ENCODE assay signal across 1 cellular context in the genomic region with DNA sequence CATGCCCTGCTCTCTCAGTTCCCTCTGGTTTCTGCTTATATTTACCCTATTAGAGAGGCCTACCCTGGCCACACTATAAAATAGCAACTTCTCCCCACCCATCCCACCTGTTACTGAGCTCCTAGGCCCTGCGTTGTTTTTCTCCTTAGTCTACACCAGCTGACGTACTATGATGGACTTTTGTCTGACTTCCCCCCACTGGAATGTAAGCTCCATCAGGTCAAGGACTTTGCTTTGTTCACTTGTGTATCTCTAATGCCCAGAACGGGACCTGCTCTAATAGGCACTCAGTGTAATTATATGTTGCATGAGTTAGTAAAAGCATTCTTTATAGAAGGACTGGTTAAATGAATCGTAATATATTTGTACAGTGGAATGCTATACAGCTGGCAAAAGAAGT.
A peak's percentile ranks its signal among the peaks of the same experiment; 100 is the strongest.
TF ChIP-seq lines count a peak whose summit lies in the region.
"Not testable (repeated sequence)": the region's sequence is repeated elsewhere in the genome, so short reads cannot be mapped to it uniquely, and the experiment has no call there.

No MANE protein-coding gene starts in this region.

TF ChIP-seq in HepG2, 621 proteins besides CTCF, POLR2A, EP300 and RAD21 (continued from another document and continues in another):
- TF ChIP-seq, protein P1, sequence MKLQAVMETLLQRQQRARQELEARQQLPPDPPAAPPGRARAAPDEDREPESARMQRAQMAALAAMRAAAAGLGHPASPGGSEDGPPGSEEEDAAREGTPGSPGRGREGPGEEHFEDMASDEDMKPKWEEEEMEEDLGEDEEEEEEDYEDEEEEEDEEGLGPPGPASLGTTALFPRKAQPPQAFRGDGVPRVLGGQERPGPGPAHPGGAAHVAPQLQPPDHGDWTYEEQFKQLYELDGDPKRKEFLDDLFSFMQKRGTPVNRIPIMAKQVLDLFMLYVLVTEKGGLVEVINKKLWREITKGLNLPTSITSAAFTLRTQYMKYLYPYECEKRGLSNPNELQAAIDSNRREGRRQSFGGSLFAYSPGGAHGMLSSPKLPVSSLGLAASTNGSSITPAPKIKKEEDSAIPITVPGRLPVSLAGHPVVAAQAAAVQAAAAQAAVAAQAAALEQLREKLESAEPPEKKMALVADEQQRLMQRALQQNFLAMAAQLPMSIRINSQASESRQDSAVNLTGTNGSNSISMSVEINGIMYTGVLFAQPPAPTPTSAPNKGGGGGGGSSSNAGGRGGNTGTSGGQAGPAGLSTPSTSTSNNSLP (IDR thresholded peaks at IDR 0.05; ENCODE audit: low read depth, low read length), result peak; percentile 84
- TF ChIP-seq, protein P2, sequence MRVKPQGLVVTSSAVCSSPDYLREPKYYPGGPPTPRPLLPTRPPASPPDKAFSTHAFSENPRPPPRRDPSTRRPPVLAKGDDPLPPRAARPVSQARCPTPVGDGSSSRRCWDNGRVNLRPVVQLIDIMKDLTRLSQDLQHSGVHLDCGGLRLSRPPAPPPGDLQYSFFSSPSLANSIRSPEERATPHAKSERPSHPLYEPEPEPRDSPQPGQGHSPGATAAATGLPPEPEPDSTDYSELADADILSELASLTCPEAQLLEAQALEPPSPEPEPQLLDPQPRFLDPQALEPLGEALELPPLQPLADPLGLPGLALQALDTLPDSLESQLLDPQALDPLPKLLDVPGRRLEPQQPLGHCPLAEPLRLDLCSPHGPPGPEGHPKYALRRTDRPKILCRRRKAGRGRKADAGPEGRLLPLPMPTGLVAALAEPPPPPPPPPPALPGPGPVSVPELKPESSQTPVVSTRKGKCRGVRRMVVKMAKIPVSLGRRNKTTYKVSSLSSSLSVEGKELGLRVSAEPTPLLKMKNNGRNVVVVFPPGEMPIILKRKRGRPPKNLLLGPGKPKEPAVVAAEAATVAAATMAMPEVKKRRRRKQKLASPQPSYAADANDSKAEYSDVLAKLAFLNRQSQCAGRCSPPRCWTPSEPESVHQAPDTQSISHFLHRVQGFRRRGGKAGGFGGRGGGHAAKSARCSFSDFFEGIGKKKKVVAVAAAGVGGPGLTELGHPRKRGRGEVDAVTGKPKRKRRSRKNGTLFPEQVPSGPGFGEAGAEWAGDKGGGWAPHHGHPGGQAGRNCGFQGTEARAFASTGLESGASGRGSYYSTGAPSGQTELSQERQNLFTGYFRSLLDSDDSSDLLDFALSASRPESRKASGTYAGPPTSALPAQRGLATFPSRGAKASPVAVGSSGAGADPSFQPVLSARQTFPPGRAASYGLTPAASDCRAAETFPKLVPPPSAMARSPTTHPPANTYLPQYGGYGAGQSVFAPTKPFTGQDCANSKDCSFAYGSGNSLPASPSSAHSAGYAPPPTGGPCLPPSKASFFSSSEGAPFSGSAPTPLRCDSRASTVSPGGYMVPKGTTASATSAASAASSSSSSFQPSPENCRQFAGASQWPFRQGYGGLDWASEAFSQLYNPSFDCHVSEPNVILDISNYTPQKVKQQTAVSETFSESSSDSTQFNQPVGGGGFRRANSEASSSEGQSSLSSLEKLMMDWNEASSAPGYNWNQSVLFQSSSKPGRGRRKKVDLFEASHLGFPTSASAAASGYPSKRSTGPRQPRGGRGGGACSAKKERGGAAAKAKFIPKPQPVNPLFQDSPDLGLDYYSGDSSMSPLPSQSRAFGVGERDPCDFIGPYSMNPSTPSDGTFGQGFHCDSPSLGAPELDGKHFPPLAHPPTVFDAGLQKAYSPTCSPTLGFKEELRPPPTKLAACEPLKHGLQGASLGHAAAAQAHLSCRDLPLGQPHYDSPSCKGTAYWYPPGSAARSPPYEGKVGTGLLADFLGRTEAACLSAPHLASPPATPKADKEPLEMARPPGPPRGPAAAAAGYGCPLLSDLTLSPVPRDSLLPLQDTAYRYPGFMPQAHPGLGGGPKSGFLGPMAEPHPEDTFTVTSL (CRISPR knock-in tag; IDR thresholded peaks at IDR 0.05; ENCODE audit: borderline replicate concordance), result peak; percentile 61; the same call in 1 of the 2 replicates
- peak; percentile 29; the same call in 1 of the 2 replicates for TF ChIP-seq CEBPG (CRISPR knock-in tag; IDR thresholded peaks at IDR 0.05)
- 0 out of 2 replicates have a peak, but pooled peaks have one; percentile 33 for TF ChIP-seq MIER3 (CRISPR knock-in tag; IDR thresholded peaks at IDR 0.05; ENCODE audit: borderline replicate concordance)
- TF ChIP-seq KAT8 (CRISPR knock-in tag; IDR thresholded peaks at IDR 0.05), result peak; percentile 29; the same call in 1 of the 2 replicates
- peak; percentile 57; the same call in 1 of the 2 replicates for TF ChIP-seq ZNF331 (CRISPR knock-in tag; IDR thresholded peaks at IDR 0.05)
- peak; percentile 68; the same call in 1 of the 2 replicates for TF ChIP-seq HNF4G (IDR thresholded peaks at IDR 0.05; ENCODE audit: borderline replicate concordance, low read depth, low read length)
- TF ChIP-seq HNF4G (CRISPR knock-in tag; IDR thresholded peaks at IDR 0.05; ENCODE audit: borderline replicate concordance, low read depth), result peak; percentile 59; the same call in 1 of the 2 replicates
- TF ChIP-seq NFIC (IDR thresholded peaks at IDR 0.05; ENCODE audit: low read length), result 0 out of 2 replicates have a peak, but pooled peaks have one; percentile 24
- TF ChIP-seq FOXK1 (CRISPR knock-in tag; IDR thresholded peaks at IDR 0.05; ENCODE audit: borderline replicate concordance, low read depth), result 0 out of 2 replicates have a peak, but pooled peaks have one; percentile 19
- TF ChIP-seq NONO (IDR thresholded peaks at IDR 0.05); CREM (CRISPR knock-in tag; IDR thresholded peaks at IDR 0.05); FOXA1 (IDR thresholded peaks at IDR 0.05); SOX6 (IDR thresholded peaks at IDR 0.05); FOXP1 (IDR thresholded peaks at IDR 0.05); LCORL (IDR thresholded peaks at IDR 0.05): not testable (repeated sequence)
- TF ChIP-seq NONO (CRISPR knock-in tag; conservative IDR thresholded peaks at IDR 0.05), result peak; percentile 60; the same call in 1 of the 2 replicates
- TF ChIP-seq, protein P3, sequence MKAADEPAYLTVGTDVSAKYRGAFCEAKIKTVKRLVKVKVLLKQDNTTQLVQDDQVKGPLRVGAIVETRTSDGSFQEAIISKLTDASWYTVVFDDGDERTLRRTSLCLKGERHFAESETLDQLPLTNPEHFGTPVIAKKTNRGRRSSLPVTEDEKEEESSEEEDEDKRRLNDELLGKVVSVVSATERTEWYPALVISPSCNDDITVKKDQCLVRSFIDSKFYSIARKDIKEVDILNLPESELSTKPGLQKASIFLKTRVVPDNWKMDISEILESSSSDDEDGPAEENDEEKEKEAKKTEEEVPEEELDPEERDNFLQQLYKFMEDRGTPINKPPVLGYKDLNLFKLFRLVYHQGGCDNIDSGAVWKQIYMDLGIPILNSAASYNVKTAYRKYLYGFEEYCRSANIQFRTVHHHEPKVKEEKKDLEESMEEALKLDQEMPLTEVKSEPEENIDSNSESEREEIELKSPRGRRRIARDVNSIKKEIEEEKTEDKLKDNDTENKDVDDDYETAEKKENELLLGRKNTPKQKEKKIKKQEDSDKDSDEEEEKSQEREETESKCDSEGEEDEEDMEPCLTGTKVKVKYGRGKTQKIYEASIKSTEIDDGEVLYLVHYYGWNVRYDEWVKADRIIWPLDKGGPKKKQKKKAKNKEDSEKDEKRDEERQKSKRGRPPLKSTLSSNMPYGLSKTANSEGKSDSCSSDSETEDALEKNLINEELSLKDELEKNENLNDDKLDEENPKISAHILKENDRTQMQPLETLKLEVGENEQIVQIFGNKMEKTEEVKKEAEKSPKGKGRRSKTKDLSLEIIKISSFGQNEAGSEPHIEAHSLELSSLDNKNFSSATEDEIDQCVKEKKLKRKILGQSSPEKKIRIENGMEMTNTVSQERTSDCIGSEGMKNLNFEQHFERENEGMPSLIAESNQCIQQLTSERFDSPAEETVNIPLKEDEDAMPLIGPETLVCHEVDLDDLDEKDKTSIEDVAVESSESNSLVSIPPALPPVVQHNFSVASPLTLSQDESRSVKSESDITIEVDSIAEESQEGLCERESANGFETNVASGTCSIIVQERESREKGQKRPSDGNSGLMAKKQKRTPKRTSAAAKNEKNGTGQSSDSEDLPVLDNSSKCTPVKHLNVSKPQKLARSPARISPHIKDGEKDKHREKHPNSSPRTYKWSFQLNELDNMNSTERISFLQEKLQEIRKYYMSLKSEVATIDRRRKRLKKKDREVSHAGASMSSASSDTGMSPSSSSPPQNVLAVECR (CRISPR knock-in tag; IDR thresholded peaks at IDR 0.05; ENCODE audit: borderline replicate concordance), result peak; percentile 51; the same call in 1 of the 2 replicates
- TF ChIP-seq, protein P4, sequence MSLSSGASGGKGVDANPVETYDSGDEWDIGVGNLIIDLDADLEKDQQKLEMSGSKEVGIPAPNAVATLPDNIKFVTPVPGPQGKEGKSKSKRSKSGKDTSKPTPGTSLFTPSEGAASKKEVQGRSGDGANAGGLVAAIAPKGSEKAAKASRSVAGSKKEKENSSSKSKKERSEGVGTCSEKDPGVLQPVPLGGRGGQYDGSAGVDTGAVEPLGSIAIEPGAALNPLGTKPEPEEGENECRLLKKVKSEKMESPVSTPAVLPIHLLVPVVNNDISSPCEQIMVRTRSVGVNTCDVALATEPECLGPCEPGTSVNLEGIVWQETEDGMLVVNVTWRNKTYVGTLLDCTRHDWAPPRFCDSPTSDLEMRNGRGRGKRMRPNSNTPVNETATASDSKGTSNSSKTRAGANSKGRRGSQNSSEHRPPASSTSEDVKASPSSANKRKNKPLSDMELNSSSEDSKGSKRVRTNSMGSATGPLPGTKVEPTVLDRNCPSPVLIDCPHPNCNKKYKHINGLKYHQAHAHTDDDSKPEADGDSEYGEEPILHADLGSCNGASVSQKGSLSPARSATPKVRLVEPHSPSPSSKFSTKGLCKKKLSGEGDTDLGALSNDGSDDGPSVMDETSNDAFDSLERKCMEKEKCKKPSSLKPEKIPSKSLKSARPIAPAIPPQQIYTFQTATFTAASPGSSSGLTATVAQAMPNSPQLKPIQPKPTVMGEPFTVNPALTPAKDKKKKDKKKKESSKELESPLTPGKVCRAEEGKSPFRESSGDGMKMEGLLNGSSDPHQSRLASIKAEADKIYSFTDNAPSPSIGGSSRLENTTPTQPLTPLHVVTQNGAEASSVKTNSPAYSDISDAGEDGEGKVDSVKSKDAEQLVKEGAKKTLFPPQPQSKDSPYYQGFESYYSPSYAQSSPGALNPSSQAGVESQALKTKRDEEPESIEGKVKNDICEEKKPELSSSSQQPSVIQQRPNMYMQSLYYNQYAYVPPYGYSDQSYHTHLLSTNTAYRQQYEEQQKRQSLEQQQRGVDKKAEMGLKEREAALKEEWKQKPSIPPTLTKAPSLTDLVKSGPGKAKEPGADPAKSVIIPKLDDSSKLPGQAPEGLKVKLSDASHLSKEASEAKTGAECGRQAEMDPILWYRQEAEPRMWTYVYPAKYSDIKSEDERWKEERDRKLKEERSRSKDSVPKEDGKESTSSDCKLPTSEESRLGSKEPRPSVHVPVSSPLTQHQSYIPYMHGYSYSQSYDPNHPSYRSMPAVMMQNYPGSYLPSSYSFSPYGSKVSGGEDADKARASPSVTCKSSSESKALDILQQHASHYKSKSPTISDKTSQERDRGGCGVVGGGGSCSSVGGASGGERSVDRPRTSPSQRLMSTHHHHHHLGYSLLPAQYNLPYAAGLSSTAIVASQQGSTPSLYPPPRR (CRISPR knock-in tag; IDR thresholded peaks at IDR 0.05; ENCODE audit: borderline replicate concordance), result 0 out of 2 replicates have a peak, but pooled peaks have one; percentile 36
- peak; percentile 90 for TF ChIP-seq HNF4A (CRISPR knock-in tag; IDR thresholded peaks at IDR 0.05)
- peak; percentile 89 for TF ChIP-seq RXRB (CRISPR knock-in tag; IDR thresholded peaks at IDR 0.05; ENCODE audit: borderline replicate concordance)
- peak; percentile 41 for TF ChIP-seq FOSL2 (CRISPR knock-in tag; IDR thresholded peaks at IDR 0.05)
- TF ChIP-seq NR2F1 (CRISPR knock-in tag; IDR thresholded peaks at IDR 0.05), result peak; percentile 83 to 93
- TF ChIP-seq NR2F6 (IDR thresholded peaks at IDR 0.05), result peak; percentile 93
- peak; percentile 97 for TF ChIP-seq NR2F6 (CRISPR knock-in tag; IDR thresholded peaks at IDR 0.05)
- TF ChIP-seq THAP11 (CRISPR knock-in tag; IDR thresholded peaks at IDR 0.05), result peak; percentile 39; the same call in 1 of the 2 replicates
- TF ChIP-seq SMYD3 (CRISPR knock-in tag; IDR thresholded peaks at IDR 0.05), result 0 out of 2 replicates have a peak, but pooled peaks have one; percentile 56
- TF ChIP-seq, protein P5, sequence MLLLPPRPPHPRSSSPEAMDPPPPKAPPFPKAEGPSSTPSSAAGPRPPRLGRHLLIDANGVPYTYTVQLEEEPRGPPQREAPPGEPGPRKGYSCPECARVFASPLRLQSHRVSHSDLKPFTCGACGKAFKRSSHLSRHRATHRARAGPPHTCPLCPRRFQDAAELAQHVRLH (CRISPR knock-in tag; IDR thresholded peaks at IDR 0.05; ENCODE audit: borderline replicate concordance, low read depth), result peak; percentile 60; the same call in 1 of the 2 replicates
- TF ChIP-seq CREM (IDR thresholded peaks at IDR 0.05), result peak; percentile 62; the same call in 1 of the 2 replicates
- TF ChIP-seq FOXA1 (CRISPR knock-in tag; IDR thresholded peaks at IDR 0.05), result peak; percentile 23; the same call in 1 of the 2 replicates
- peak; percentile 92 for TF ChIP-seq SOX6 (CRISPR knock-in tag; IDR thresholded peaks at IDR 0.05)
- TF ChIP-seq ZNF614 (CRISPR knock-in tag; IDR thresholded peaks at IDR 0.05; ENCODE audit: borderline replicate concordance), result peak; percentile 88
- TF ChIP-seq HDAC2 (CRISPR knock-in tag; IDR thresholded peaks at IDR 0.05), result peak; percentile 54; the same call in 1 of the 2 replicates
- 0 out of 2 replicates have a peak, but pooled peaks have one; percentile 49 for TF ChIP-seq ATF1 (CRISPR knock-in tag; IDR thresholded peaks at IDR 0.05)
- 0 out of 2 replicates have a peak, but pooled peaks have one; percentile 28 for TF ChIP-seq DMAP1 (CRISPR knock-in tag; IDR thresholded peaks at IDR 0.05)
- peak; percentile 59; the same call in 1 of the 2 replicates for TF ChIP-seq HOXA3 (CRISPR knock-in tag; IDR thresholded peaks at IDR 0.05)
- peak; percentile 96 for TF ChIP-seq SOX5 (CRISPR knock-in tag; IDR thresholded peaks at IDR 0.05; ENCODE audit: borderline replicate concordance)
- peak; percentile 40; the same call in 1 of the 2 replicates for TF ChIP-seq ZBTB7B (CRISPR knock-in tag; IDR thresholded peaks at IDR 0.05)
- peak; percentile 84 for TF ChIP-seq FOXO1 (CRISPR knock-in tag; IDR thresholded peaks at IDR 0.05)
- peak; percentile 82 for TF ChIP-seq FOXP1 (CRISPR knock-in tag; IDR thresholded peaks at IDR 0.05)
- 0 out of 2 replicates have a peak, but pooled peaks have one; percentile 29 for TF ChIP-seq ZNF644 (CRISPR knock-in tag; IDR thresholded peaks at IDR 0.05; ENCODE audit: low read depth)
- peak; percentile 88; the same call in 1 of the 2 replicates for TF ChIP-seq ZNF792 (CRISPR knock-in tag; IDR thresholded peaks at IDR 0.05)
- peak; percentile 41; the same call in 1 of the 2 replicates for TF ChIP-seq ZNF3 (CRISPR knock-in tag; IDR thresholded peaks at IDR 0.05)
- peak; percentile 60; the same call in 1 of the 2 replicates for TF ChIP-seq PHF21A (CRISPR knock-in tag; IDR thresholded peaks at IDR 0.05)
- TF ChIP-seq ZMYM4 (CRISPR knock-in tag; IDR thresholded peaks at IDR 0.05), result peak; percentile 59
- TF ChIP-seq BCL6 (CRISPR knock-in tag; IDR thresholded peaks at IDR 0.05), result peak; percentile 36; the same call in 1 of the 2 replicates
- TF ChIP-seq KDM1A (CRISPR knock-in tag; IDR thresholded peaks at IDR 0.05), result peak; percentile 79
- peak; percentile 76; the same call in 1 of the 2 replicates for TF ChIP-seq LCORL (CRISPR knock-in tag; IDR thresholded peaks at IDR 0.05)
